10 cellular contexts compared by ENCODE assay signal in the genomic region with DNA sequence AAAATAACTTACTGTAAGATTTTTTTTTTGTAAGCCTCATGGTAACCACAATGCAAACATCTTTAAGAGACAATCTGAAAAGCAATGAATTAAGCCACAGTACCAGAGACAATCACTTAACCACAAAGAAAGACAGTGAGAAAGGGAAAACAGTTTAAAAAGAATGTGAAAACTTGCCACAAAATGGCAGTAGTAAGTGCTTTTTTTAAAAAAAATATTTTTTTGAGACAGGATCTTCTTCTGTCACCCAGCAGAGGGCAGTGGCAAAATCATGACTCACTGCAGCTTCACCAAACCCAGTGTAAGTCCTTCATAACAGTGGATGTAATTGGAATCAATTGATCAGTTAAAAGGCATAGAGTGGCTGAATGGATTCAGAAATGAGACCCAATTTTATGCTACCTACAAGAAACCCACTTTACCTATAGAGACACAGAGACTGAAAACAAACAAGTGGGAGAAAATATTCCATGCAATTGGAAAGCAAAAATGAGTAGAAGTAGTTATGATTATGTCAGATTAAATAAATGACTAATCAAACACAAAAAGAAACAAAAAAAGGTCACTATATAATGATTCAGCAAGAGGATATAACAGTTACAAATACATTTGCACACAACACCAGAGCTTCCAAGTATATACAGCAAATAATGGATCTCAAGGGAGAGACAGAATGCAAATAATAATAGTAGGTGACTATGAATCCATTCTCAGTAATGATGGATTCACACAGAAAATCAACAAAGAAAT. TPM values are rescaled to one million over a fixed set of nuclear protein-coding genes. Genes with fewer than 3 reads are reported as not detected.
DNase-seq lines count a peak whose midpoint lies in the region; ATAC-seq and TF ChIP-seq lines count a peak whose summit lies in the region.
"Had no signal": no experiment of that assay in that cellular context is flagged by ENCODE, and none has a peak within 500 bp of the region (broad histone marks: within the 10 kb centered on the region; RNA-seq: fewer than 3 reads in every experiment).

No MANE protein-coding gene starts in this region.

- no peak overlapping the region for H2BK15ac ChIP-seq in mesenchymal stem cell (ENCODE audit: low read depth, poor library complexity, severe bottlenecking)

- H3K14ac ChIP-seq in mesenchymal stem cell (ENCODE audit: low read length in 2 of 2): no peak overlapping the region

- peaks cover 5% of the 10 kb centered on the region for H3K4me1 Mint-ChIP-seq in activated CD4-positive, alpha-beta memory T cell treated with anti-CD3 and anti-CD28 coated beads for 36 hours (ENCODE audit: low read depth)
- H3K4me1 Mint-ChIP-seq in nephron progenitor cell: no peaks in the 10 kb centered on the region

- no peak overlapping the region for H2AFZ ChIP-seq in mesenchymal stem cell (ENCODE audit: low read depth, low read length)

- H3K79me1 ChIP-seq in mesenchymal stem cell (replicated peaks; ENCODE audit: low read length, poor library complexity, severe bottlenecking): no peaks in the 10 kb centered on the region

- no peak for TF ChIP-seq POLR2A in prostate gland (IDR thresholded peaks at IDR 0.05)

- no peak overlapping the region for H2AK5ac ChIP-seq in mesenchymal stem cell (ENCODE audit: low read length, severe bottlenecking)

- no peak overlapping the region for H3K9ac ChIP-seq in mesenchymal stem cell (ENCODE audit: low read length)

- peaks cover 2% of the 10 kb centered on the region for H3K9me3 Mint-ChIP-seq in activated CD4-positive, alpha-beta memory T cell treated with anti-CD3 and anti-CD28 coated beads for 36 hours
- H3K9me3 Mint-ChIP-seq in nephron progenitor cell: no peaks in the 10 kb centered on the region

- H3K4me3 ChIP-seq in mesenchymal stem cell (ENCODE audit: insufficient read depth in 1 of 2, low read depth in 1 of 2, low read length in 2 of 2) (no peak overlapping the region), prostate gland (no peak overlapping the region)

- H3K4me2 ChIP-seq in mesenchymal stem cell (ENCODE audit: low read length, poor library complexity, severe bottlenecking): no peak overlapping the region

- H2BK5ac ChIP-seq in mesenchymal stem cell (ENCODE audit: low read depth, low read length, poor library complexity, severe bottlenecking): no peak overlapping the region

- no peak overlapping the region for H3K4me3 Mint-ChIP-seq in activated CD4-positive, alpha-beta memory T cell treated with anti-CD3 and anti-CD28 coated beads for 36 hours
- H3K4me3 Mint-ChIP-seq in nephron progenitor cell: no peak overlapping the region

- H4K8ac ChIP-seq in mesenchymal stem cell (ENCODE audit: low read length): no peak overlapping the region

- CTCF ChIA-PET in activated CD4-positive, alpha-beta memory T cell treated with anti-CD3 and anti-CD28 coated beads for 36 hours (lab: Charles Lee): no interaction called here

- no peak overlapping the region for H2BK12ac ChIP-seq in mesenchymal stem cell (ENCODE audit: low read length in 2 of 2)

- H3K36me3 Mint-ChIP-seq in activated CD4-positive, alpha-beta memory T cell treated with anti-CD3 and anti-CD28 coated beads for 36 hours: no peaks in the 10 kb centered on the region
- H3K36me3 Mint-ChIP-seq in nephron progenitor cell (ENCODE audit: low read depth): no peaks in the 10 kb centered on the region

- intact Hi-C loops in activated CD4-positive, alpha-beta memory T cell treated with anti-CD3 and anti-CD28 coated beads for 36 hours (cut with micrococcal nuclease): loop anchor here (1.0 kb wide), 2 partner anchors 22 to 25 kb away; partner anchors contain the start of gene ZFY
- intact Hi-C loops in prostate gland (cut with DNase I): no loop called here

- H2BK120ac ChIP-seq in mesenchymal stem cell (ENCODE audit: low read depth, low read length): no peak overlapping the region

- H3K27me3 Mint-ChIP-seq in activated CD4-positive, alpha-beta memory T cell treated with anti-CD3 and anti-CD28 coated beads for 36 hours: no peaks in the 10 kb centered on the region
- no peaks in the 10 kb centered on the region for H3K27me3 Mint-ChIP-seq in nephron progenitor cell (ENCODE audit: low read depth, poor library complexity)

- no peaks in the 10 kb centered on the region for H3K4me1 ChIP-seq in mesenchymal stem cell (ENCODE audit: control insufficient read depth, insufficient read depth, low read depth, low read length)
- H3K4me1 ChIP-seq in prostate gland (replicated peaks): no peaks in the 10 kb centered on the region

- no peak overlapping the region for H3K23ac ChIP-seq in mesenchymal stem cell (ENCODE audit: low read length in 2 of 2)

- H3K18ac ChIP-seq in mesenchymal stem cell (ENCODE audit: low read depth in 1 of 2, low read length in 2 of 2): no peak overlapping the region

- H3K4ac ChIP-seq in mesenchymal stem cell (ENCODE audit: low read depth in 1 of 2, low read length in 2 of 2): no peak overlapping the region

- H3K27ac ChIP-seq in mesenchymal stem cell (ENCODE audit: low read length, poor library complexity, severe bottlenecking): no peak overlapping the region
- no peak overlapping the region for H3K27ac ChIP-seq in prostate gland

- H3K27me3 ChIP-seq in mesenchymal stem cell (ENCODE audit: control insufficient read depth in 1 of 2, insufficient read depth in 1 of 2, low read length in 2 of 2) (no peaks in the 10 kb centered on the region), prostate gland (replicated peaks; ENCODE audit: insufficient read depth) (no peaks in the 10 kb centered on the region)

- no peak overlapping the region for H4K91ac ChIP-seq in mesenchymal stem cell (ENCODE audit: low read length)

- POLR2A ChIA-PET in activated CD4-positive, alpha-beta memory T cell treated with anti-CD3 and anti-CD28 coated beads for 36 hours (lab: Charles Lee): no interaction called here

- peak; percentile 27 for DNase-seq in GM03348 (ENCODE audit: low spot score)
- DNase-seq in activated CD4-positive, alpha-beta memory T cell treated with anti-CD3 and anti-CD28 coated beads for 36 hours: peak; percentile 46
- DNase-seq in mesenchymal stem cell: peak; percentile 73
- no peak for DNase-seq in prostate gland (ENCODE audit: low spot score)
- no peak for DNase-seq in nephron progenitor cell
- DNase-seq in NCI-H187 treated with DMSO at 0.1 percent for 48 hours (lab: John Stamatoyannopoulos, UW): no peak
- DNase-seq: hippocampal formation, NCI-H2029 had no signal

- no peaks in the 10 kb centered on the region for H3K9me3 ChIP-seq in mesenchymal stem cell (ENCODE audit: control insufficient read depth, low read length)
- no peaks in the 10 kb centered on the region for H3K9me3 ChIP-seq in prostate gland

- ATAC-seq in HG03280 (IDR thresholded peaks at IDR 0.05; ENCODE audit: unreplicated experiment) (peak; percentile 69), GM19328 (IDR thresholded peaks at IDR 0.05; ENCODE audit: unreplicated experiment) (no peak)

- peak overlapping the region; percentile 26 for H3K27ac Mint-ChIP-seq in activated CD4-positive, alpha-beta memory T cell treated with anti-CD3 and anti-CD28 coated beads for 36 hours
- H3K27ac Mint-ChIP-seq in nephron progenitor cell: no peak overlapping the region

- TF ChIP-seq CTCF in prostate gland (IDR thresholded peaks at IDR 0.05) (no peak), nephron progenitor cell (IDR thresholded peaks at IDR 0.05) (no peak)

- no peaks in the 10 kb centered on the region for H3K36me3 ChIP-seq in mesenchymal stem cell (ENCODE audit: control insufficient read depth in 1 of 2, insufficient read depth in 2 of 2, low read depth in 1 of 2, low read length in 2 of 2)
- H3K36me3 ChIP-seq in prostate gland: no peaks in the 10 kb centered on the region

RNA-seq across cellular contexts. Expression of gene ZFY, which starts 21.9 kb away (rescaled TPM):
- 10 to 100 TPM; 13.0 to 13.1 TPM for total RNA-seq in activated CD4-positive, alpha-beta memory T cell treated with anti-CD3 and anti-CD28 coated beads for 36 hours
- 7.8 TPM for polyA plus RNA-seq in mesenchymal stem cell (2013, experiment 1 of 2)
- 8.1 TPM for polyA plus RNA-seq in mesenchymal stem cell (2013, experiment 2 of 2)
- 10 to 100 TPM; 11.5 to 14.0 TPM for total RNA-seq in prostate gland

Comparison
In these comparisons a context has a peak if more than half of its experiments do, and no peak if none do; other contexts are left out.
1. DNase-seq: peak in GM03348 (single experiment), activated CD4-positive, alpha-beta memory T cell treated with anti-CD3 and anti-CD28 coated beads for 36 hours (single experiment) and mesenchymal stem cell (single experiment); none in prostate gland (single experiment), nephron progenitor cell (single experiment) and NCI-H187 treated with DMSO at 0.1 percent for 48 hours (single experiment).